In the genomic region with DNA sequence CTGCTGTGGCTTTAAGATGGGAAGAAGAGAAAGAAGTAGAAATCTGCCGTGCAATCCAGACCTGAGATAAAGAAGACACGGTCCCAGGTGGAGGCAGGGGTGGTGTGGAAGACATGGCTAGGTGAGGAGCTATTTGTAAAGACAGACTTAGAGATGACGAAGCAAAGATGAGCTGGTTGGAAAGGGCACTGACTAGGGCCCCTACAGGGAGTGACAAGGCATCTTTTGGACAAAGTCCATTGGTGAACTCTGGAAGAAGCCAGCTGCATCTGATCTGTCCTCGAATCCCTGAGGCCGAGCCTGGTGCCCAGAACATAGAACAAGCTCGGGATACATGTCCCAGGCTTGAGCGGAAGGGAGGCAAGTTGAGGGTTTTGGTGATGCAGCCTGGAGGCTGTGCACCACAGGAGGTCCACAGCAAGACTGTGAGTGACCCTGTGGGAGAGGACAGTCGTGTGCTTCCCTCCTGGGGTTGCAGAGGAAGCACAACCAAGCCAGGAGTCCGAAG, we compare ENCODE assay signal across 27 cellular contexts.
"Had no signal": no experiment of that assay in that cellular context is flagged by ENCODE, and none has a peak within 500 bp of the region (broad histone marks: within the 10 kb centered on the region; RNA-seq: fewer than 3 reads in every experiment).

No MANE protein-coding gene starts in this region.

- H3K4me3 Mint-ChIP-seq: naive thymus-derived CD4-positive, alpha-beta T cell; natural killer cell treated with Interleukin-12 subunit alpha and Interleukin-12 subunit beta and Interleukin-15 and Interleukin-18, amount 100 ng/mL, for 72 hours; neural progenitor cell; stimulated activated naive B cell treated with anti-CD40 and anti-IgM and Interleukin-4, amounts not matched to agents 10 μg/mL and 1 μg/mL and 100 μg/mL, for 72 hours had no signal

- H3K4me3 ChIP-seq: heart right ventricle, hepatocyte, left ventricle myocardium inferior, lung, mucosa of descending colon, neural progenitor cell, psoas muscle, right atrium auricular region, right lobe of liver, smooth muscle cell, stomach, testis, thyroid gland, transverse colon, upper lobe of left lung, vagina had no signal

- H2AFZ ChIP-seq: hepatocyte, neural progenitor cell, parathyroid adenoma had no signal

- H3K4me1 ChIP-seq: heart right ventricle, left ventricle myocardium inferior, neural progenitor cell, parathyroid adenoma, psoas muscle, right atrium auricular region, right lobe of liver, stomach, testis, thyroid gland, transverse colon, upper lobe of left lung, vagina had no signal

- ATAC-seq: heart right ventricle; mucosa of descending colon; naive thymus-derived CD4-positive, alpha-beta T cell; natural killer cell treated with Interleukin-12 subunit alpha and Interleukin-12 subunit beta and Interleukin-15 and Interleukin-18, amount 100 ng/mL, for 72 hours; psoas muscle; right lobe of liver; stimulated activated naive B cell treated with anti-CD40 and anti-IgM and Interleukin-4, amounts not matched to agents 10 μg/mL and 1 μg/mL and 100 μg/mL, for 72 hours; stimulated activated naive CD8-positive, alpha-beta T cell treated with anti-CD3 and anti-CD28 coated beads, Interleukin-15, Interleukin-2, amounts not matched to agents 100 U/mL and 50 U/mL, for 24 hours had no signal

- H3K27ac ChIP-seq: heart right ventricle, hepatocyte, left ventricle myocardium inferior, neural progenitor cell, parathyroid adenoma, psoas muscle, right atrium auricular region, right lobe of liver, stomach, testis, thyroid gland, transverse colon, upper lobe of left lung, vagina had no signal

- DNase-seq: heart right ventricle; islet precursor cell; left ventricle myocardium inferior; midbrain; mucosa of descending colon; naive thymus-derived CD4-positive, alpha-beta T cell; psoas muscle; right lobe of liver; stimulated activated CD4-positive, alpha-beta T cell treated with anti-CD3 and anti-CD28 coated beads, Interleukin-1b, Interleukin-23, amount 100 ng/mL, for 48 hours; stimulated activated CD4-positive, alpha-beta T cell treated with anti-CD3 and anti-CD28 coated beads, Interleukin-2, amount 100 ng/mL, for 48 hours; stimulated activated CD4-positive, alpha-beta T cell treated with anti-CD3 and anti-CD28 coated beads, Interleukin-4, amount 100 ng/mL, for 4 hours; stimulated activated CD8-positive, alpha-beta memory T cell treated with anti-CD3 and anti-CD28 coated beads, Interleukin-4, amount 100 ng/mL, for 48 hours; stimulated activated naive B cell treated with anti-CD40 and anti-IgM and Interleukin-4, amounts not matched to agents 10 μg/mL and 1 μg/mL and 100 μg/mL, for 72 hours; stimulated activated naive CD8-positive, alpha-beta T cell treated with anti-CD3 and anti-CD28 coated beads, Interleukin-15, Interleukin-2, amounts not matched to agents 100 U/mL and 50 U/mL, for 24 hours; stomach; testis; thyroid gland; transverse colon; upper lobe of left lung had no signal

- H3K9me3 ChIP-seq: heart right ventricle, left ventricle myocardium inferior, mucosa of descending colon, psoas muscle, right atrium auricular region, right lobe of liver, stomach, testis, thyroid gland, transverse colon, upper lobe of left lung, vagina had no signal

- H3K36me3 ChIP-seq: heart right ventricle, left ventricle myocardium inferior, neural progenitor cell, right atrium auricular region, right lobe of liver, stomach, thyroid gland, transverse colon, upper lobe of left lung, vagina had no signal

- H3K27ac Mint-ChIP-seq: natural killer cell treated with Interleukin-12 subunit alpha and Interleukin-12 subunit beta and Interleukin-15 and Interleukin-18, amount 100 ng/mL, for 72 hours; neural progenitor cell; stimulated activated naive B cell treated with anti-CD40 and anti-IgM and Interleukin-4, amounts not matched to agents 10 μg/mL and 1 μg/mL and 100 μg/mL, for 72 hours had no signal

- H3K9me3 Mint-ChIP-seq: natural killer cell treated with Interleukin-12 subunit alpha and Interleukin-12 subunit beta and Interleukin-15 and Interleukin-18, amount 100 ng/mL, for 72 hours; neural progenitor cell; stimulated activated naive B cell treated with anti-CD40 and anti-IgM and Interleukin-4, amounts not matched to agents 10 μg/mL and 1 μg/mL and 100 μg/mL, for 72 hours had no signal

- H3K9ac ChIP-seq: neural progenitor cell, parathyroid adenoma had no signal

- H3K4me2 ChIP-seq: hepatocyte, neural progenitor cell, smooth muscle cell had no signal

- H3K4me1 Mint-ChIP-seq: neural progenitor cell; stimulated activated naive B cell treated with anti-CD40 and anti-IgM and Interleukin-4, amounts not matched to agents 10 μg/mL and 1 μg/mL and 100 μg/mL, for 72 hours had no signal

- H3K27me3 ChIP-seq: hepatocyte, neural progenitor cell, right atrium auricular region, right lobe of liver, stomach, testis, thyroid gland, transverse colon, upper lobe of left lung, vagina had no signal

- H3K36me3 Mint-ChIP-seq: naive thymus-derived CD4-positive, alpha-beta T cell; natural killer cell treated with Interleukin-12 subunit alpha and Interleukin-12 subunit beta and Interleukin-15 and Interleukin-18, amount 100 ng/mL, for 72 hours; neural progenitor cell; stimulated activated naive B cell treated with anti-CD40 and anti-IgM and Interleukin-4, amounts not matched to agents 10 μg/mL and 1 μg/mL and 100 μg/mL, for 72 hours had no signal
